In genomic region chr5:173391031-173391430, GRCh38 we compare ENCODE assay signal across 22 cellular contexts.
"Had no signal": no experiment of that assay in that cellular context is flagged by ENCODE, and none has a peak within 500 bp of the region (broad histone marks: within the 10 kb centered on the region; RNA-seq: fewer than 3 reads in every experiment).

No MANE protein-coding gene starts in this region.

- H3K9me3 Mint-ChIP-seq: activated T-helper 17 cell treated with anti-CD3 and anti-CD28 coated beads, Interleukin-2, amount 50 U/mL, for 72 hours; immature natural killer cell; stimulated activated naive CD8-positive, alpha-beta T cell treated with anti-CD3 and anti-CD28 coated beads, Interleukin-15, Interleukin-2, amounts not matched to agents 100 ng/mL and 50 ng/mL, for 24 hours; type B pancreatic cell had no signal

- H3K9me3 ChIP-seq: neutrophil had no signal

- H3K4me3 ChIP-seq: dorsolateral prefrontal cortex, right atrium auricular region had no signal

- H3K4me1 Mint-ChIP-seq: activated CD4-positive, alpha-beta T cell treated with anti-CD3 and anti-CD28 coated beads for 36 hours; activated naive CD8-positive, alpha-beta T cell treated with anti-CD3 and anti-CD28 coated beads for 36 hours; activated T-helper 17 cell treated with anti-CD3 and anti-CD28 coated beads, Interleukin-2, amount 50 U/mL, for 72 hours; immature natural killer cell; natural killer cell; T-cell had no signal

- H3K27ac ChIP-seq: dorsolateral prefrontal cortex, epithelial cell of prostate, neutrophil, right atrium auricular region had no signal

- H3K36me3 ChIP-seq: neutrophil, right atrium auricular region had no signal

- H3K27ac Mint-ChIP-seq: activated CD4-positive, alpha-beta T cell treated with anti-CD3 and anti-CD28 coated beads for 36 hours; activated naive CD8-positive, alpha-beta T cell treated with anti-CD3 and anti-CD28 coated beads for 36 hours; activated T-helper 17 cell treated with anti-CD3 and anti-CD28 coated beads, Interleukin-2, amount 50 U/mL, for 72 hours; immature natural killer cell; natural killer cell; stimulated activated naive CD8-positive, alpha-beta T cell treated with anti-CD3 and anti-CD28 coated beads, Interleukin-15, Interleukin-2, amounts not matched to agents 100 ng/mL and 50 ng/mL, for 24 hours; T-cell; type B pancreatic cell; WTC11 had no signal

- H3K4me1 ChIP-seq: right atrium auricular region had no signal

- H3K36me3 Mint-ChIP-seq: activated naive CD8-positive, alpha-beta T cell treated with anti-CD3 and anti-CD28 coated beads for 36 hours; immature natural killer cell; natural killer cell; T-cell; type B pancreatic cell; WTC11 had no signal

- H3K27me3 ChIP-seq: dorsolateral prefrontal cortex, right atrium auricular region had no signal

- H3K4me3 Mint-ChIP-seq: activated CD4-positive, alpha-beta T cell treated with anti-CD3 and anti-CD28 coated beads for 36 hours; activated naive CD8-positive, alpha-beta T cell treated with anti-CD3 and anti-CD28 coated beads for 36 hours; activated T-helper 17 cell treated with anti-CD3 and anti-CD28 coated beads, Interleukin-2, amount 50 U/mL, for 72 hours; immature natural killer cell; natural killer cell; stimulated activated naive CD8-positive, alpha-beta T cell treated with anti-CD3 and anti-CD28 coated beads, Interleukin-15, Interleukin-2, amounts not matched to agents 100 ng/mL and 50 ng/mL, for 24 hours; T-cell; type B pancreatic cell; WTC11 had no signal

- DNase-seq: activated CD4-positive, alpha-beta T cell treated with anti-CD3 and anti-CD28 coated beads for 36 hours; activated CD4-positive, alpha-beta T cell treated with anti-CD3 and anti-CD28 coated beads, Interleukin-2, amount 50 U/mL, for 48 hours; activated naive CD4-positive, alpha-beta T cell; activated naive CD8-positive, alpha-beta T cell treated with anti-CD3 and anti-CD28 coated beads for 36 hours; aorta; foreskin fibroblast; immature natural killer cell; left cardiac atrium; mesendoderm; natural killer cell; small intestine; stimulated activated CD4-positive, alpha-beta T cell treated with anti-CD3 and anti-CD28 coated beads, Interleukin-15, amount 100 ng/mL, for 24 hours; stimulated activated CD4-positive, alpha-beta T cell treated with anti-CD3 and anti-CD28 coated beads, Interleukin-2, amount 100 ng/mL, for 48 hours; T-cell had no signal
